5 cellular contexts compared by ENCODE assay signal in the genomic region with DNA sequence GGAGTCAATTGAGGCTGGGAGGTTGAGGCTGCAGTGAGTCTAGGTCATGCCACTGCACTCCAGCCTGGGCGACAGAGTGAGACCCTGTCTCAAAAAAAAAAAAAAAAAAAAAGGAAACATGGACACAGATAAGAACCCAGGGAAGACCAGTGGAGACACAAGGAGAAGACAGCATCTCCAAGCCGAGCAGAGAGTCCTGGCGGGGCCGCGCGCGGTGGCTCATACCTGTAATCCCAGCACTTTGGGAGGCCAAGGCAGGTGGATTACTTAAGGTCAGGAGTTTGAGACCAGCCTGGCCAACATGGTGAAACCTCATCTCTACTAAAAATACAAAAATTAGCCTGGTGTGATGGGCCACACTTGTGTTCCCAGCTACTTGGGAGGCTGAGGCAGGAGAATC. TPM values are rescaled to one million over a fixed set of nuclear protein-coding genes. Genes with fewer than 3 reads are reported as not detected.
DNase-seq lines count a peak whose midpoint lies in the region; ATAC-seq, FAIRE-seq and TF ChIP-seq lines count a peak whose summit lies in the region.
"Not testable (repeated sequence)": the region's sequence is repeated elsewhere in the genome, so short reads cannot be mapped to it uniquely, and the experiment has no call there.

No MANE protein-coding gene starts in this region.

- FAIRE-seq in kidney (lab: Jason Lieb, UNC); HepG2 (lab: Jason Lieb, UNC): not testable (repeated sequence)

- not testable (repeated sequence) for TF ChIP-seq POLR2A in adrenal gland (IDR thresholded peaks at IDR 0.05); HepG2 (IDR thresholded peaks at IDR 0.05; ENCODE audit: insufficient read depth in 1 of 2, low read depth in 2 of 2, low read length in 2 of 2)

- CTCF ChIA-PET in activated CD4-positive, alpha-beta T cell treated with anti-CD3 and anti-CD28 coated beads, Interleukin-2, amount 10 ng/mL, durations not matched to agents 7 days and 5 days (lab: Charles Lee), result interaction anchor here (0.8 kb wide), 1 partner anchor 282 kb away, joined by 4 read pairs; no protein-coding TSS in a partner anchor
- CTCF ChIA-PET in HepG2 (lab: Yijun Ruan, JAX; ENCODE audit: low intra/inter-chr PET ratio, low total read pairs), result interaction anchor here (1.3 kb wide), 1 partner anchor 52 kb away, joined by 3 read pairs; no protein-coding TSS in a partner anchor

- not testable (repeated sequence) for H3K4me2 ChIP-seq in HepG2 (ENCODE audit: low read depth, low read length); osteoblast (ENCODE audit: insufficient read depth, low read length)

- 0 out of 3 replicates have a peak, but pooled peaks have one; percentile 4 for ATAC-seq in HepG2

- in situ Hi-C loops in HepG2 (cut with HindIII; ENCODE audit: extremely low pct_ligation_motif_present, low pct_unique_long_range_greater_than_20kb), result loop anchor here (5.0 kb wide), 1 partner anchor 53 kb away; no protein-coding TSS in a partner anchor

- not testable (repeated sequence) for TF ChIP-seq RAD21 in HepG2 (CRISPR knock-in tag; IDR thresholded peaks at IDR 0.05)

- not testable (repeated sequence) for TF ChIP-seq CTCF in adrenal gland (IDR thresholded peaks at IDR 0.05); kidney (IDR thresholded peaks at IDR 0.05; ENCODE audit: borderline replicate concordance, extremely low read depth, insufficient read depth); HepG2 (CRISPR knock-in tag; IDR thresholded peaks at IDR 0.05); osteoblast (IDR thresholded peaks at IDR 0.05; ENCODE audit: extremely low read depth, low read depth, low read length)

- not testable (repeated sequence) for H3K36me3 Mint-ChIP-seq in activated CD4-positive, alpha-beta T cell treated with anti-CD3 and anti-CD28 coated beads, Interleukin-2, amount 10 ng/mL, durations not matched to agents 7 days and 5 days (ENCODE audit: low read depth)

- POLR2A ChIA-PET in activated CD4-positive, alpha-beta T cell treated with anti-CD3 and anti-CD28 coated beads, Interleukin-2, amount 10 ng/mL, durations not matched to agents 7 days and 5 days (lab: Charles Lee), result not testable (repeated sequence)
- POLR2A ChIA-PET in HepG2 (lab: Yijun Ruan, JAX), result interaction anchor here (1.2 kb wide), 1 partner anchor 52 kb away, joined by 3 read pairs; no protein-coding TSS in a partner anchor

- H3K4me1 ChIP-seq in adrenal gland (replicated peaks in 1 of 2); kidney (ENCODE audit: control insufficient read depth in 1 of 2, insufficient read depth in 1 of 2, low read depth in 1 of 2, low read length in 2 of 2): not testable (repeated sequence)
- H3K4me1 ChIP-seq in HepG2 (ENCODE audit: insufficient read depth, low read length), result peaks cover 30% of the 10 kb centered on the region
- H3K4me1 ChIP-seq in osteoblast (ENCODE audit: insufficient read depth, low read length), result peaks cover 16% of the 10 kb centered on the region

- H3K27ac Mint-ChIP-seq in activated CD4-positive, alpha-beta T cell treated with anti-CD3 and anti-CD28 coated beads, Interleukin-2, amount 10 ng/mL, durations not matched to agents 7 days and 5 days, result peak overlapping the region; percentile 41

- H2AFZ ChIP-seq in HepG2 (ENCODE audit: low read length); osteoblast (ENCODE audit: low read length): not testable (repeated sequence)

- H4K20me1 ChIP-seq in HepG2 (ENCODE audit: insufficient read depth, low read length); osteoblast (ENCODE audit: insufficient read depth, low read length): not testable (repeated sequence)

- not testable (repeated sequence) for H3K4me3 ChIP-seq in adrenal gland; kidney (ENCODE audit: low read length in 2 of 2); HepG2 (replicated peaks in 1 of 3; ENCODE audit: insufficient read depth in 1 of 3, low read depth in 2 of 3, low read length in 3 of 3); osteoblast (ENCODE audit: insufficient read depth, low read length)

- not testable (repeated sequence) for TF ChIP-seq EP300 in HepG2 (IDR thresholded peaks at IDR 0.05; ENCODE audit: low read depth in 2 of 2, low read length in 2 of 2); HepG2 (CRISPR knock-in tag; IDR thresholded peaks at IDR 0.05; ENCODE audit: borderline replicate concordance)

- 93 to 100% (median 96%) methylated on average over 7 of the region's 7 CpGs for WGBS in adrenal gland, 4 donors
- WGBS in HepG2 (ENCODE audit: low lambda C conversion rate), result 94% methylated on average over 7 of the region's 7 CpGs

- H3K9me3 ChIP-seq in adrenal gland (replicated peaks in 1 of 3); kidney (ENCODE audit: control insufficient read depth in 1 of 2, low read length in 2 of 2); HepG2 (ENCODE audit: low read length); osteoblast (ENCODE audit: low read depth, low read length): not testable (repeated sequence)

- not testable (repeated sequence) for H3K9ac ChIP-seq in kidney (ENCODE audit: low read length in 2 of 2); HepG2 (ENCODE audit: insufficient read depth, low read depth, low read length)

- not testable (repeated sequence) for H3K36me3 ChIP-seq in adrenal gland (replicated peaks in 1 of 2); kidney (ENCODE audit: control insufficient read depth in 1 of 2, insufficient read depth in 2 of 2, low read length in 2 of 2); HepG2 (replicated peaks in 1 of 2; ENCODE audit: control insufficient read depth in 1 of 2, insufficient read depth in 2 of 2, low read length in 2 of 2)
- peaks cover 24% of the 10 kb centered on the region for H3K36me3 ChIP-seq in osteoblast (ENCODE audit: insufficient read depth, low read length)

- BruUV-seq in HepG2 (replicated peaks; lab: Mats Ljungman, UMichigan), result not testable (repeated sequence)

- not testable (repeated sequence) for H3K27me3 Mint-ChIP-seq in activated CD4-positive, alpha-beta T cell treated with anti-CD3 and anti-CD28 coated beads, Interleukin-2, amount 10 ng/mL, durations not matched to agents 7 days and 5 days

- intact Hi-C loops in adrenal gland (cut with DNase I); kidney (cut with DNase I); HepG2 (cut with micrococcal nuclease; ENCODE audit: unreplicated experiment): not testable (repeated sequence)

- DNase-seq in activated CD4-positive, alpha-beta T cell treated with anti-CD3 and anti-CD28 coated beads, Interleukin-2, amount 10 ng/mL, durations not matched to agents 7 days and 5 days; adrenal gland; HepG2 (ENCODE audit: low spot score); osteoblast (ENCODE audit: insufficient read length, low spot score, missing footprints): not testable (repeated sequence)
- peak; percentile 63 for DNase-seq in kidney

- not testable (repeated sequence) for H3K4me3 Mint-ChIP-seq in activated CD4-positive, alpha-beta T cell treated with anti-CD3 and anti-CD28 coated beads, Interleukin-2, amount 10 ng/mL, durations not matched to agents 7 days and 5 days

- H3K27me3 ChIP-seq in adrenal gland; HepG2 (ENCODE audit: control insufficient read depth in 1 of 2, insufficient read depth in 2 of 2, low read length in 2 of 2); osteoblast (ENCODE audit: insufficient read depth, low read length): not testable (repeated sequence)

- peaks cover 15% of the 10 kb centered on the region for H3K4me1 Mint-ChIP-seq in activated CD4-positive, alpha-beta T cell treated with anti-CD3 and anti-CD28 coated beads, Interleukin-2, amount 10 ng/mL, durations not matched to agents 7 days and 5 days

- H3K27ac ChIP-seq in adrenal gland, result peak overlapping the region in 3 of 5 donors; percentile 36 to 79 (median 65)
- H3K27ac ChIP-seq in kidney (ENCODE audit: low read depth in 2 of 2, low read length in 2 of 2); HepG2 (ENCODE audit: extremely low read length, insufficient read depth, low read length): not testable (repeated sequence)
- H3K27ac ChIP-seq in osteoblast (ENCODE audit: low read depth, low read length), result peak overlapping the region; percentile 68

- not testable (repeated sequence) for H3K79me2 ChIP-seq in HepG2 (ENCODE audit: insufficient read depth, low read length); osteoblast (ENCODE audit: insufficient read depth, low read length)

- not testable (repeated sequence) for H3K9me3 Mint-ChIP-seq in activated CD4-positive, alpha-beta T cell treated with anti-CD3 and anti-CD28 coated beads, Interleukin-2, amount 10 ng/mL, durations not matched to agents 7 days and 5 days

RNA-seq across cellular contexts. Expression of gene GPR157, which starts 15.6 kb away (rescaled TPM):
- total RNA-seq in activated CD4-positive, alpha-beta T cell treated with anti-CD3 and anti-CD28 coated beads, Interleukin-2, amount 10 ng/mL, durations not matched to agents 7 days and 5 days, result 1 to 10 TPM; 3.4 to 5.7 TPM
- total RNA-seq in adrenal gland (10 to 100 TPM in 4 of 8 donors, 1 to 10 TPM in 4; 5.0 to 16.8 (median 9.8) TPM), kidney (9.1 TPM), HepG2 (2016; rRNA removed; fragmentation: Illumina TruSeq; extraction: Trizol) (8.4 and 10.1 TPM in 2 replicates), osteoblast (3.2 and 5.4 TPM in 2 replicates)
- polyA plus RNA-seq in adrenal gland (1 to 10 TPM; 2.0 to 6.7 (median 2.9) TPM), kidney (ENCODE audit: insufficient read depth, low read depth, low replicate concordance) (3.2 TPM), HepG2 (2011; rRNA removed) (19.2 and 23.3 TPM in 2 replicates)
- total RNA-seq in HepG2 (2016; cell fraction: cytosol; rRNA removed; fragmentation: Illumina TruSeq; extraction: Trizol; ENCODE audit: low read depth), result 4.0 and 7.1 TPM in 2 replicates
- 10.7 and 12.8 TPM in 2 replicates for total RNA-seq in HepG2 (2016; cell fraction: insoluble cytoplasmic fraction; rRNA removed; fragmentation: Illumina TruSeq; extraction: Trizol)
- total RNA-seq in HepG2 (2016; cell fraction: membrane; rRNA removed; fragmentation: Illumina TruSeq; extraction: Trizol), result 13.0 and 14.9 TPM in 2 replicates
- total RNA-seq in HepG2 (2016; cell fraction: nucleus; rRNA removed; fragmentation: Illumina TruSeq; extraction: Trizol), result 7.1 and 10.0 TPM in 2 replicates
- 14.2 and 15.0 TPM in 2 replicates for polyA plus RNA-seq in HepG2 (2011; cell fraction: cytosol; rRNA removed)
- 29.1 and 30.4 TPM in 2 replicates for polyA plus RNA-seq in HepG2 (2011; cell fraction: nucleus; rRNA removed)
- polyA plus RNA-seq in HepG2 (2012), result 25.2 and 25.3 TPM in 2 replicates
- 1.7 and 2.0 TPM in 2 replicates for polyA plus RNA-seq in HepG2 (2016; cell fraction: cytosol; fragmentation: Illumina TruSeq; extraction: Trizol; ENCODE audit: low read depth)
- 4.3 and 5.8 TPM in 2 replicates for polyA plus RNA-seq in HepG2 (2016; cell fraction: insoluble cytoplasmic fraction; fragmentation: Illumina TruSeq; extraction: Trizol; ENCODE audit: low read depth)
- polyA plus RNA-seq in HepG2 (2016; cell fraction: membrane; fragmentation: Illumina TruSeq; extraction: Trizol; ENCODE audit: low read depth), result 3.8 and 6.3 TPM in 2 replicates
- 8.1 and 9.9 TPM in 2 replicates for polyA plus RNA-seq in HepG2 (2016; cell fraction: nucleus; fragmentation: Illumina TruSeq; extraction: Trizol; ENCODE audit: insufficient read depth, low read depth)
- 23.1 and 157 TPM in 2 replicates for polyA minus RNA-seq in HepG2 (2011; rRNA and poly(A)+ RNA removed; ENCODE audit: low replicate concordance)
- 37.5 and 50.2 TPM in 2 replicates for polyA minus RNA-seq in HepG2 (2011; cell fraction: cytosol; rRNA and poly(A)+ RNA removed)
- 18.6 and 22.3 TPM in 2 replicates for polyA minus RNA-seq in HepG2 (2011; cell fraction: nucleus; rRNA and poly(A)+ RNA removed)
